Comparison of ENCODE assay signal across 1 cellular context in the genomic region with DNA sequence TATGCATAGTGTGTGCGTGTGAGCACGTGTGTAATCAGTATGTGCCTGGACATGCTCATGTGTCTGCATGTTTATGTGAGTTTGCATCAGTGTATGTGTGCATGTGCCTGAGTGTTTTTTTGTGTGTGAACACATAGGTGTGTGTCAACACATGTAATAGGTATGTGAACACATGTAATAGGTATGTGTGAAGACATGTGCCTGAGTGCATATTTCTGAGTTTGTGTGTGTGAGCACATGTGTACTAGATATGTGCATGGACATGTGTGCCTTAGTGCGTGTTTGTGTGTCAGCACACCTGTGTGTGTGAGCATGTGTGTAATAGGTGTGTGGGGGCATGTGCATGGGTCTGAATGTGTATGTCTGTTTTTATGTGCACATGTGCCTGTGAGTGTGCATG.
TF ChIP-seq lines count a peak whose summit lies in the region.

No MANE protein-coding gene starts in this region.

TF ChIP-seq in WTC11, 78 proteins besides CTCF, POLR2A, EP300 and RAD21 (continued from another document):
- TF ChIP-seq, protein P1, sequence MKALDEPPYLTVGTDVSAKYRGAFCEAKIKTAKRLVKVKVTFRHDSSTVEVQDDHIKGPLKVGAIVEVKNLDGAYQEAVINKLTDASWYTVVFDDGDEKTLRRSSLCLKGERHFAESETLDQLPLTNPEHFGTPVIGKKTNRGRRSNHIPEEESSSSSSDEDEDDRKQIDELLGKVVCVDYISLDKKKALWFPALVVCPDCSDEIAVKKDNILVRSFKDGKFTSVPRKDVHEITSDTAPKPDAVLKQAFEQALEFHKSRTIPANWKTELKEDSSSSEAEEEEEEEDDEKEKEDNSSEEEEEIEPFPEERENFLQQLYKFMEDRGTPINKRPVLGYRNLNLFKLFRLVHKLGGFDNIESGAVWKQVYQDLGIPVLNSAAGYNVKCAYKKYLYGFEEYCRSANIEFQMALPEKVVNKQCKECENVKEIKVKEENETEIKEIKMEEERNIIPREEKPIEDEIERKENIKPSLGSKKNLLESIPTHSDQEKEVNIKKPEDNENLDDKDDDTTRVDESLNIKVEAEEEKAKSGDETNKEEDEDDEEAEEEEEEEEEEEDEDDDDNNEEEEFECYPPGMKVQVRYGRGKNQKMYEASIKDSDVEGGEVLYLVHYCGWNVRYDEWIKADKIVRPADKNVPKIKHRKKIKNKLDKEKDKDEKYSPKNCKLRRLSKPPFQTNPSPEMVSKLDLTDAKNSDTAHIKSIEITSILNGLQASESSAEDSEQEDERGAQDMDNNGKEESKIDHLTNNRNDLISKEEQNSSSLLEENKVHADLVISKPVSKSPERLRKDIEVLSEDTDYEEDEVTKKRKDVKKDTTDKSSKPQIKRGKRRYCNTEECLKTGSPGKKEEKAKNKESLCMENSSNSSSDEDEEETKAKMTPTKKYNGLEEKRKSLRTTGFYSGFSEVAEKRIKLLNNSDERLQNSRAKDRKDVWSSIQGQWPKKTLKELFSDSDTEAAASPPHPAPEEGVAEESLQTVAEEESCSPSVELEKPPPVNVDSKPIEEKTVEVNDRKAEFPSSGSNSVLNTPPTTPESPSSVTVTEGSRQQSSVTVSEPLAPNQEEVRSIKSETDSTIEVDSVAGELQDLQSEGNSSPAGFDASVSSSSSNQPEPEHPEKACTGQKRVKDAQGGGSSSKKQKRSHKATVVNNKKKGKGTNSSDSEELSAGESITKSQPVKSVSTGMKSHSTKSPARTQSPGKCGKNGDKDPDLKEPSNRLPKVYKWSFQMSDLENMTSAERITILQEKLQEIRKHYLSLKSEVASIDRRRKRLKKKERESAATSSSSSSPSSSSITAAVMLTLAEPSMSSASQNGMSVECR (CRISPR knock-in tag; IDR thresholded peaks at IDR 0.05; ENCODE audit: borderline replicate concordance) = no peak
- TF ChIP-seq TEAD4 (CRISPR knock-in tag; IDR thresholded peaks at IDR 0.05) = no peak
- TF ChIP-seq, protein P2, sequence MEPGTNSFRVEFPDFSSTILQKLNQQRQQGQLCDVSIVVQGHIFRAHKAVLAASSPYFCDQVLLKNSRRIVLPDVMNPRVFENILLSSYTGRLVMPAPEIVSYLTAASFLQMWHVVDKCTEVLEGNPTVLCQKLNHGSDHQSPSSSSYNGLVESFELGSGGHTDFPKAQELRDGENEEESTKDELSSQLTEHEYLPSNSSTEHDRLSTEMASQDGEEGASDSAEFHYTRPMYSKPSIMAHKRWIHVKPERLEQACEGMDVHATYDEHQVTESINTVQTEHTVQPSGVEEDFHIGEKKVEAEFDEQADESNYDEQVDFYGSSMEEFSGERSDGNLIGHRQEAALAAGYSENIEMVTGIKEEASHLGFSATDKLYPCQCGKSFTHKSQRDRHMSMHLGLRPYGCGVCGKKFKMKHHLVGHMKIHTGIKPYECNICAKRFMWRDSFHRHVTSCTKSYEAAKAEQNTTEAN (CRISPR knock-in tag; IDR thresholded peaks at IDR 0.05) = no peak
- no peak for TF ChIP-seq GTF2I (CRISPR knock-in tag; conservative IDR thresholded peaks at IDR 0.05)
- TF ChIP-seq, protein P3, sequence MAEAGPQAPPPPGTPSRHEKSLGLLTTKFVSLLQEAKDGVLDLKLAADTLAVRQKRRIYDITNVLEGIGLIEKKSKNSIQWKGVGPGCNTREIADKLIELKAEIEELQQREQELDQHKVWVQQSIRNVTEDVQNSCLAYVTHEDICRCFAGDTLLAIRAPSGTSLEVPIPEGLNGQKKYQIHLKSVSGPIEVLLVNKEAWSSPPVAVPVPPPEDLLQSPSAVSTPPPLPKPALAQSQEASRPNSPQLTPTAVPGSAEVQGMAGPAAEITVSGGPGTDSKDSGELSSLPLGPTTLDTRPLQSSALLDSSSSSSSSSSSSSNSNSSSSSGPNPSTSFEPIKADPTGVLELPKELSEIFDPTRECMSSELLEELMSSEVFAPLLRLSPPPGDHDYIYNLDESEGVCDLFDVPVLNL (CRISPR knock-in tag; IDR thresholded peaks at IDR 0.05; ENCODE audit: borderline replicate concordance, low read depth) = no peak
- TF ChIP-seq FOXK1 (CRISPR knock-in tag; IDR thresholded peaks at IDR 0.05) = no peak
- TF ChIP-seq ZNF232 (CRISPR knock-in tag; IDR thresholded peaks at IDR 0.05) = no peak
- TF ChIP-seq, protein P4, sequence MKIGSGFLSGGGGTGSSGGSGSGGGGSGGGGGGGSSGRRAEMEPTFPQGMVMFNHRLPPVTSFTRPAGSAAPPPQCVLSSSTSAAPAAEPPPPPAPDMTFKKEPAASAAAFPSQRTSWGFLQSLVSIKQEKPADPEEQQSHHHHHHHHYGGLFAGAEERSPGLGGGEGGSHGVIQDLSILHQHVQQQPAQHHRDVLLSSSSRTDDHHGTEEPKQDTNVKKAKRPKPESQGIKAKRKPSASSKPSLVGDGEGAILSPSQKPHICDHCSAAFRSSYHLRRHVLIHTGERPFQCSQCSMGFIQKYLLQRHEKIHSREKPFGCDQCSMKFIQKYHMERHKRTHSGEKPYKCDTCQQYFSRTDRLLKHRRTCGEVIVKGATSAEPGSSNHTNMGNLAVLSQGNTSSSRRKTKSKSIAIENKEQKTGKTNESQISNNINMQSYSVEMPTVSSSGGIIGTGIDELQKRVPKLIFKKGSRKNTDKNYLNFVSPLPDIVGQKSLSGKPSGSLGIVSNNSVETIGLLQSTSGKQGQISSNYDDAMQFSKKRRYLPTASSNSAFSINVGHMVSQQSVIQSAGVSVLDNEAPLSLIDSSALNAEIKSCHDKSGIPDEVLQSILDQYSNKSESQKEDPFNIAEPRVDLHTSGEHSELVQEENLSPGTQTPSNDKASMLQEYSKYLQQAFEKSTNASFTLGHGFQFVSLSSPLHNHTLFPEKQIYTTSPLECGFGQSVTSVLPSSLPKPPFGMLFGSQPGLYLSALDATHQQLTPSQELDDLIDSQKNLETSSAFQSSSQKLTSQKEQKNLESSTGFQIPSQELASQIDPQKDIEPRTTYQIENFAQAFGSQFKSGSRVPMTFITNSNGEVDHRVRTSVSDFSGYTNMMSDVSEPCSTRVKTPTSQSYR (CRISPR knock-in tag; IDR thresholded peaks at IDR 0.05) = no peak
- TF ChIP-seq, protein P5, sequence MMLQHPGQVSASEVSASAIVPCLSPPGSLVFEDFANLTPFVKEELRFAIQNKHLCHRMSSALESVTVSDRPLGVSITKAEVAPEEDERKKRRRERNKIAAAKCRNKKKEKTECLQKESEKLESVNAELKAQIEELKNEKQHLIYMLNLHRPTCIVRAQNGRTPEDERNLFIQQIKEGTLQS (CRISPR knock-in tag; conservative IDR thresholded peaks at IDR 0.05) = no peak
- TF ChIP-seq, protein P6, sequence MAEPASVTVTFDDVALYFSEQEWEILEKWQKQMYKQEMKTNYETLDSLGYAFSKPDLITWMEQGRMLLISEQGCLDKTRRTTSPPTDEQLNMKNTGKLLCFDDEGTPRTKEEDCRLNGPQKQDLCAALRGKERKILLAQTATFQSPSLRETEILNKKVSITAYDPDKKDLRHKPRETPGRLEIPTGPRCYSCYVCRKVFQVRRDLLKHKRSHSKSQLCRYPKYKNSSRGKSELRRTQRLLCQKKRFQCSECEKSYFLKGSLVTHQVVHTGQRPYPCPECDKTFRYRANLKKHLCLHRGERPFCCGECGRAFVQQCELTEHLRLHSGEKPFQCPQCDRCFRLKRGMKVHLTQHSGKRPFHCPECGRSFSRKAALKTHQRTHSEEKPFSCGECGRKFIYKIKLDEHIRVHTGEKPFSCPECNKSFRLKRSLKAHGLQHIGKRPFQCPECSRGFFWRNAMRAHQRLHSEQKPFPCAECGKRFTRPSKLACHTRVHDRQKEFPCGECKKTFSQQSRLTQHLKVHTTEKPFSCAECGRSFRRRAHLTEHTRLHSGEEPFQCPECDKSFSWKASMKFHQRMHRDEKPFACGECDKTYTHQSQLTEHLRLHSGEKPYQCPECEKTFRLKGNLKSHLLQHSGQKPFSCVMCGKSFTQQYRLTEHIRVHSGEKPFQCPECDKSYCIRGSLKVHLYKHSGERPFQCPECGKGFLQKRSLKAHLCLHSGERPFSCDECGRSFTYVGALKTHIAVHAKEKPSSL (CRISPR knock-in tag; conservative IDR thresholded peaks at IDR 0.05) = no peak
- TF ChIP-seq OVOL2 (CRISPR knock-in tag; IDR thresholded peaks at IDR 0.05; ENCODE audit: borderline replicate concordance) = no peak
- TF ChIP-seq, protein P7, sequence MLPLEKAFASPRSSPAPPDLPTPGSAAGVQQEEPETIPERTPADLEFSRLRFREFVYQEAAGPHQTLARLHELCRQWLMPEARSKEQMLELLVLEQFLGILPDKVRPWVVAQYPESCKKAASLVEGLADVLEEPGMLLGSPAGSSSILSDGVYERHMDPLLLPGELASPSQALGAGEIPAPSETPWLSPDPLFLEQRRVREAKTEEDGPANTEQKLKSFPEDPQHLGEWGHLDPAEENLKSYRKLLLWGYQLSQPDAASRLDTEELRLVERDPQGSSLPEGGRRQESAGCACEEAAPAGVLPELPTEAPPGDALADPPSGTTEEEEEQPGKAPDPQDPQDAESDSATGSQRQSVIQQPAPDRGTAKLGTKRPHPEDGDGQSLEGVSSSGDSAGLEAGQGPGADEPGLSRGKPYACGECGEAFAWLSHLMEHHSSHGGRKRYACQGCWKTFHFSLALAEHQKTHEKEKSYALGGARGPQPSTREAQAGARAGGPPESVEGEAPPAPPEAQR (CRISPR knock-in tag; IDR thresholded peaks at IDR 0.05) = no peak
- TF ChIP-seq, protein P8, sequence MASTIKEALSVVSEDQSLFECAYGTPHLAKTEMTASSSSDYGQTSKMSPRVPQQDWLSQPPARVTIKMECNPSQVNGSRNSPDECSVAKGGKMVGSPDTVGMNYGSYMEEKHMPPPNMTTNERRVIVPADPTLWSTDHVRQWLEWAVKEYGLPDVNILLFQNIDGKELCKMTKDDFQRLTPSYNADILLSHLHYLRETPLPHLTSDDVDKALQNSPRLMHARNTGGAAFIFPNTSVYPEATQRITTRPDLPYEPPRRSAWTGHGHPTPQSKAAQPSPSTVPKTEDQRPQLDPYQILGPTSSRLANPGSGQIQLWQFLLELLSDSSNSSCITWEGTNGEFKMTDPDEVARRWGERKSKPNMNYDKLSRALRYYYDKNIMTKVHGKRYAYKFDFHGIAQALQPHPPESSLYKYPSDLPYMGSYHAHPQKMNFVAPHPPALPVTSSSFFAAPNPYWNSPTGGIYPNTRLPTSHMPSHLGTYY (CRISPR knock-in tag; IDR thresholded peaks at IDR 0.05) = no peak
- no peak for TF ChIP-seq CREM (CRISPR knock-in tag; IDR thresholded peaks at IDR 0.05)
- no peak for TF ChIP-seq TEAD1 (CRISPR knock-in tag; IDR thresholded peaks at IDR 0.05)
